1 cellular context compared by ENCODE assay signal in the genomic region with DNA sequence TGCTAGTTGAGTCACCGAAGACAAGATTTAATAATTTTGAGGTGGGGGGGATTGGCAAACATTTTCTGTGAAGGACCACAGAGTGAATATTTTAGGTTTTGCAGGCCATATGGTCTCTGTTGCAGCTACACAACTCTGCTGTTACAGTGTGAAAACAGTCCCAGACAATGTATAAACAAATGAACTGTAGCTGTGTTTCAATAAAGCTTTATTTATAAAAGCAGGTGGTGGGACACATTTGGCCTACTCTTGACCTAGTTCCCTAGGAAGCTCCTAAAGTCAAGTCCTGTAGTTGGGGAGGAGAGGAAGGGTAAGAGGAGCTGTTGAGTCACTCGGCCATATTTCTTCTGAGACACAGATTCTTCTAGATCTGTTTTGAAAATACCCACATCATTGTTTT.
TF ChIP-seq lines count a peak whose summit lies in the region.

No MANE protein-coding gene starts in this region.

TF ChIP-seq in K562, 482 proteins besides CTCF, POLR2A, EP300 and RAD21:
- TF ChIP-seq, protein P1, sequence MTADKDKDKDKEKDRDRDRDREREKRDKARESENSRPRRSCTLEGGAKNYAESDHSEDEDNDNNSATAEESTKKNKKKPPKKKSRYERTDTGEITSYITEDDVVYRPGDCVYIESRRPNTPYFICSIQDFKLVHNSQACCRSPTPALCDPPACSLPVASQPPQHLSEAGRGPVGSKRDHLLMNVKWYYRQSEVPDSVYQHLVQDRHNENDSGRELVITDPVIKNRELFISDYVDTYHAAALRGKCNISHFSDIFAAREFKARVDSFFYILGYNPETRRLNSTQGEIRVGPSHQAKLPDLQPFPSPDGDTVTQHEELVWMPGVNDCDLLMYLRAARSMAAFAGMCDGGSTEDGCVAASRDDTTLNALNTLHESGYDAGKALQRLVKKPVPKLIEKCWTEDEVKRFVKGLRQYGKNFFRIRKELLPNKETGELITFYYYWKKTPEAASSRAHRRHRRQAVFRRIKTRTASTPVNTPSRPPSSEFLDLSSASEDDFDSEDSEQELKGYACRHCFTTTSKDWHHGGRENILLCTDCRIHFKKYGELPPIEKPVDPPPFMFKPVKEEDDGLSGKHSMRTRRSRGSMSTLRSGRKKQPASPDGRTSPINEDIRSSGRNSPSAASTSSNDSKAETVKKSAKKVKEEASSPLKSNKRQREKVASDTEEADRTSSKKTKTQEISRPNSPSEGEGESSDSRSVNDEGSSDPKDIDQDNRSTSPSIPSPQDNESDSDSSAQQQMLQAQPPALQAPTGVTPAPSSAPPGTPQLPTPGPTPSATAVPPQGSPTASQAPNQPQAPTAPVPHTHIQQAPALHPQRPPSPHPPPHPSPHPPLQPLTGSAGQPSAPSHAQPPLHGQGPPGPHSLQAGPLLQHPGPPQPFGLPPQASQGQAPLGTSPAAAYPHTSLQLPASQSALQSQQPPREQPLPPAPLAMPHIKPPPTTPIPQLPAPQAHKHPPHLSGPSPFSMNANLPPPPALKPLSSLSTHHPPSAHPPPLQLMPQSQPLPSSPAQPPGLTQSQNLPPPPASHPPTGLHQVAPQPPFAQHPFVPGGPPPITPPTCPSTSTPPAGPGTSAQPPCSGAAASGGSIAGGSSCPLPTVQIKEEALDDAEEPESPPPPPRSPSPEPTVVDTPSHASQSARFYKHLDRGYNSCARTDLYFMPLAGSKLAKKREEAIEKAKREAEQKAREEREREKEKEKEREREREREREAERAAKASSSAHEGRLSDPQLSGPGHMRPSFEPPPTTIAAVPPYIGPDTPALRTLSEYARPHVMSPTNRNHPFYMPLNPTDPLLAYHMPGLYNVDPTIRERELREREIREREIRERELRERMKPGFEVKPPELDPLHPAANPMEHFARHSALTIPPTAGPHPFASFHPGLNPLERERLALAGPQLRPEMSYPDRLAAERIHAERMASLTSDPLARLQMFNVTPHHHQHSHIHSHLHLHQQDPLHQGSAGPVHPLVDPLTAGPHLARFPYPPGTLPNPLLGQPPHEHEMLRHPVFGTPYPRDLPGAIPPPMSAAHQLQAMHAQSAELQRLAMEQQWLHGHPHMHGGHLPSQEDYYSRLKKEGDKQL (CRISPR knock-in tag; IDR thresholded peaks at IDR 0.05; ENCODE audit: borderline replicate concordance): no peak
- TF ChIP-seq, protein P2, sequence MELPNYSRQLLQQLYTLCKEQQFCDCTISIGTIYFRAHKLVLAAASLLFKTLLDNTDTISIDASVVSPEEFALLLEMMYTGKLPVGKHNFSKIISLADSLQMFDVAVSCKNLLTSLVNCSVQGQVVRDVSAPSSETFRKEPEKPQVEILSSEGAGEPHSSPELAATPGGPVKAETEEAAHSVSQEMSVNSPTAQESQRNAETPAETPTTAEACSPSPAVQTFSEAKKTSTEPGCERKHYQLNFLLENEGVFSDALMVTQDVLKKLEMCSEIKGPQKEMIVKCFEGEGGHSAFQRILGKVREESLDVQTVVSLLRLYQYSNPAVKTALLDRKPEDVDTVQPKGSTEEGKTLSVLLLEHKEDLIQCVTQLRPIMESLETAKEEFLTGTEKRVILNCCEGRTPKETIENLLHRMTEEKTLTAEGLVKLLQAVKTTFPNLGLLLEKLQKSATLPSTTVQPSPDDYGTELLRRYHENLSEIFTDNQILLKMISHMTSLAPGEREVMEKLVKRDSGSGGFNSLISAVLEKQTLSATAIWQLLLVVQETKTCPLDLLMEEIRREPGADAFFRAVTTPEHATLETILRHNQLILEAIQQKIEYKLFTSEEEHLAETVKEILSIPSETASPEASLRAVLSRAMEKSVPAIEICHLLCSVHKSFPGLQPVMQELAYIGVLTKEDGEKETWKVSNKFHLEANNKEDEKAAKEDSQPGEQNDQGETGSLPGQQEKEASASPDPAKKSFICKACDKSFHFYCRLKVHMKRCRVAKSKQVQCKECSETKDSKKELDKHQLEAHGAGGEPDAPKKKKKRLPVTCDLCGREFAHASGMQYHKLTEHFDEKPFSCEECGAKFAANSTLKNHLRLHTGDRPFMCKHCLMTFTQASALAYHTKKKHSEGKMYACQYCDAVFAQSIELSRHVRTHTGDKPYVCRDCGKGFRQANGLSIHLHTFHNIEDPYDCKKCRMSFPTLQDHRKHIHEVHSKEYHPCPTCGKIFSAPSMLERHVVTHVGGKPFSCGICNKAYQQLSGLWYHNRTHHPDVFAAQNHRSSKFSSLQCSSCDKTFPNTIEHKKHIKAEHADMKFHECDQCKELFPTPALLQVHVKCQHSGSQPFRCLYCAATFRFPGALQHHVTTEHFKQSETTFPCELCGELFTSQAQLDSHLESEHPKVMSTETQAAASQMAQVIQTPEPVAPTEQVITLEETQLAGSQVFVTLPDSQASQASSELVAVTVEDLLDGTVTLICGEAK (IDR thresholded peaks at IDR 0.05): peak; percentile 90
- TF ChIP-seq, protein P2 (CRISPR knock-in tag; IDR thresholded peaks at IDR 0.05): peak; percentile 76
